ENCODE assay signal across 11 cellular contexts in the genomic region with DNA sequence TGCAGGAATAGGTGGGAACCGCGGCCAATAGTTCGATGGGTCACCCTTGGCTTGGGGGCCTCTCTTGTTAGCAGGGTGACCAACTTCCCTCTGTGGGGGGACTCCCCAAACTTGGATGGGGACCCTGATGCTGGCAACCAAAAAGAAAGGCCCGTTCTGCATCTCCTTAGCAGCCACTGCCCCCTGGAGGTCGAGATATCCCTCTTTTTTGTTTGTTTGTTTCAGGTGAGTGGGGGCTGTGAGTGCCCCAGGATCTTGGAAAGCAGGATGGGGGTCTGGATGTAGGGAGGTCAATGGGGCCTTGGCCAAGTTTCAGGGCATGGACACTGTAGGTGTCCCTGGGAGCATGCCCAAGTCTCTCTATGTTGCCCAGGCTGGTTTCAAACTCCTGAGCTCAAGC. TPM values are rescaled to one million over a fixed set of nuclear protein-coding genes. Genes with fewer than 3 reads are reported as not detected.
A peak's percentile ranks its signal among the peaks of the same experiment; 100 is the strongest.
DNase-seq lines count a peak whose midpoint lies in the region; ATAC-seq, FAIRE-seq and TF ChIP-seq lines count a peak whose summit lies in the region.
"Had no signal": no experiment of that assay in that cellular context is flagged by ENCODE, and none has a peak within 500 bp of the region (broad histone marks: within the 10 kb centered on the region; RNA-seq: fewer than 3 reads in every experiment).

No MANE protein-coding gene starts in this region.

- no peak overlapping the region for H3K4me3 Mint-ChIP-seq in CD4-positive, alpha-beta T cell
- H3K4me3 Mint-ChIP-seq in activated naive CD8-positive, alpha-beta T cell treated with anti-CD3 and anti-CD28 coated beads for 36 hours = no peak overlapping the region

- DNase-seq in CD4-positive, alpha-beta T cell = peak in 2 of 10 experiments; percentile 13 to 16
- DNase-seq in HEK293T (ENCODE audit: extremely low spot score) (peak; percentile 34), kidney (no peak), hypothalamus (lab: John Stamatoyannopoulos, UW) (no peak)
- peak; percentile 20 for DNase-seq in activated naive CD8-positive, alpha-beta T cell treated with anti-CD3 and anti-CD28 coated beads for 36 hours
- DNase-seq: activated CD4-positive, CD25-positive, alpha-beta regulatory T cell treated with anti-CD3 and anti-CD28 coated beads, Interleukin-2, amount 50 U/mL, for 72 hours; effector memory CD4-positive, alpha-beta T cell had no signal

- H3K4me1 ChIP-seq in kidney (ENCODE audit: control insufficient read depth in 1 of 2, insufficient read depth in 1 of 2, low read depth in 1 of 2, low read length in 2 of 2) = no peaks in the 10 kb centered on the region

- CTCF ChIA-PET in CD4-positive, alpha-beta T cell (lab: Charles Lee) = no interaction called here
- CTCF ChIA-PET in HEK293T (lab: Yijun Ruan, JAX) = interaction anchor here (1.7 kb wide), 1 partner anchor 87 kb away, joined by 6 read pairs; a partner anchor contains a TSS

- intact Hi-C loops in CD4-positive, alpha-beta T cell (cut with DNase I, micrococcal nuclease) = loop anchor here in 1 of 2 experiments (5.0 kb wide), 1 partner anchor 208 kb away; no protein-coding TSS in a partner anchor
- intact Hi-C loops in kidney (cut with DNase I) = no loop called here

- TF ChIP-seq CTCF in CD4-positive, alpha-beta T cell (IDR thresholded peaks at IDR 0.05) = peak; percentile 19
- TF ChIP-seq CTCF in kidney (IDR thresholded peaks at IDR 0.05; ENCODE audit: borderline replicate concordance, extremely low read depth, insufficient read depth) = peak; percentile 23

- H3K9ac ChIP-seq in kidney (ENCODE audit: low read length in 2 of 2) = no peak overlapping the region

- no peak overlapping the region for H3K27ac Mint-ChIP-seq in CD4-positive, alpha-beta T cell
- no peak overlapping the region for H3K27ac Mint-ChIP-seq in activated naive CD8-positive, alpha-beta T cell treated with anti-CD3 and anti-CD28 coated beads for 36 hours

- no peaks in the 10 kb centered on the region for H3K27me3 Mint-ChIP-seq in CD4-positive, alpha-beta T cell
- H3K27me3 Mint-ChIP-seq in activated naive CD8-positive, alpha-beta T cell treated with anti-CD3 and anti-CD28 coated beads for 36 hours = no peaks in the 10 kb centered on the region

- H3K36me3 ChIP-seq in kidney (ENCODE audit: control insufficient read depth in 1 of 2, insufficient read depth in 2 of 2, low read length in 2 of 2) = no peaks in the 10 kb centered on the region

- POLR2A ChIA-PET in CD4-positive, alpha-beta T cell (lab: Charles Lee) = no interaction called here
- POLR2A ChIA-PET in HEK293T (lab: Yijun Ruan, JAX) = no interaction called here

- no peak for ATAC-seq in CD4-positive, alpha-beta T cell (ENCODE audit: poor library complexity)
- ATAC-seq in GM18867 (IDR thresholded peaks at IDR 0.05; ENCODE audit: unreplicated experiment) = no peak
- ATAC-seq in GM18861 (IDR thresholded peaks at IDR 0.05; ENCODE audit: unreplicated experiment) = no peak
- ATAC-seq in HG02884 (IDR thresholded peaks at IDR 0.05; ENCODE audit: unreplicated experiment) = no peak

- H3K9me3 Mint-ChIP-seq in CD4-positive, alpha-beta T cell = no peaks in the 10 kb centered on the region
- no peaks in the 10 kb centered on the region for H3K9me3 Mint-ChIP-seq in activated naive CD8-positive, alpha-beta T cell treated with anti-CD3 and anti-CD28 coated beads for 36 hours

- H3K36me3 Mint-ChIP-seq in CD4-positive, alpha-beta T cell (ENCODE audit: low read depth) = peaks cover 4% of the 10 kb centered on the region
- no peaks in the 10 kb centered on the region for H3K36me3 Mint-ChIP-seq in activated naive CD8-positive, alpha-beta T cell treated with anti-CD3 and anti-CD28 coated beads for 36 hours

- no peaks in the 10 kb centered on the region for H3K4me1 Mint-ChIP-seq in CD4-positive, alpha-beta T cell (ENCODE audit: low read depth)
- no peaks in the 10 kb centered on the region for H3K4me1 Mint-ChIP-seq in activated naive CD8-positive, alpha-beta T cell treated with anti-CD3 and anti-CD28 coated beads for 36 hours

- no peaks in the 10 kb centered on the region for H3K9me3 ChIP-seq in CD4-positive, alpha-beta T cell (ENCODE audit: control insufficient read depth, low read length)
- no peaks in the 10 kb centered on the region for H3K9me3 ChIP-seq in kidney (ENCODE audit: control insufficient read depth in 1 of 2, low read length in 2 of 2)
- H3K9me3 ChIP-seq: neutrophil had no signal

- FAIRE-seq in kidney (lab: Jason Lieb, UNC) = no peak

- H3K4me3 ChIP-seq in kidney (ENCODE audit: low read length in 2 of 2) = no peak overlapping the region

- no peak overlapping the region for H3K27ac ChIP-seq in CD4-positive, alpha-beta T cell (ENCODE audit: low read depth, low read length)
- H3K27ac ChIP-seq in kidney (ENCODE audit: low read depth in 2 of 2, low read length in 2 of 2) = no peak overlapping the region
- H3K27ac ChIP-seq: neutrophil had no signal

- no peaks in the 10 kb centered on the region for H3K27me3 ChIP-seq in CD4-positive, alpha-beta T cell (ENCODE audit: control insufficient read depth, insufficient read depth, low read length)
- H3K27me3 ChIP-seq: neutrophil had no signal

TF ChIP-seq in HEK293T, 16 proteins besides CTCF, POLR2A, EP300 and RAD21:
- TF ChIP-seq ZNF384 (IDR thresholded peaks at IDR 0.05) (no peak), LEF1 (IDR thresholded peaks at IDR 0.05; ENCODE audit: borderline replicate concordance) (no peak), SUZ12 (IDR thresholded peaks at IDR 0.05) (no peak), L3MBTL2 (conservative IDR thresholded peaks at IDR 0.05) (no peak), FOXM1 (IDR thresholded peaks at IDR 0.05; ENCODE audit: borderline replicate concordance) (no peak), BHLHE40 (IDR thresholded peaks at IDR 0.05; ENCODE audit: borderline replicate concordance) (no peak), NFRKB (IDR thresholded peaks at IDR 0.05) (no peak), ARNT (IDR thresholded peaks at IDR 0.05) (no peak), SP1 (IDR thresholded peaks at IDR 0.05) (no peak), FOXK2 (IDR thresholded peaks at IDR 0.05) (no peak), TARDBP (IDR thresholded peaks at IDR 0.05) (no peak), HDGF (IDR thresholded peaks at IDR 0.05; ENCODE audit: borderline replicate concordance) (no peak), CTBP1 (IDR thresholded peaks at IDR 0.05; ENCODE audit: borderline replicate concordance) (no peak), ELF4 (IDR thresholded peaks at IDR 0.05) (no peak), FOXA1 (IDR thresholded peaks at IDR 0.05) (no peak)
- TF ChIP-seq, protein P1, sequence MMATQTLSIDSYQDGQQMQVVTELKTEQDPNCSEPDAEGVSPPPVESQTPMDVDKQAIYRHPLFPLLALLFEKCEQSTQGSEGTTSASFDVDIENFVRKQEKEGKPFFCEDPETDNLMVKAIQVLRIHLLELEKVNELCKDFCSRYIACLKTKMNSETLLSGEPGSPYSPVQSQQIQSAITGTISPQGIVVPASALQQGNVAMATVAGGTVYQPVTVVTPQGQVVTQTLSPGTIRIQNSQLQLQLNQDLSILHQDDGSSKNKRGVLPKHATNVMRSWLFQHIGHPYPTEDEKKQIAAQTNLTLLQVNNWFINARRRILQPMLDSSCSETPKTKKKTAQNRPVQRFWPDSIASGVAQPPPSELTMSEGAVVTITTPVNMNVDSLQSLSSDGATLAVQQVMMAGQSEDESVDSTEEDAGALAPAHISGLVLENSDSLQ (IDR thresholded peaks at IDR 0.05) = no peak

RNA-seq across cellular contexts. Expression of a gene that starts 7.7 kb away (rescaled TPM):
- 10 to 100 TPM; 11.8 to 12.2 TPM for total RNA-seq in CD4-positive, alpha-beta T cell
- total RNA-seq in activated naive CD8-positive, alpha-beta T cell treated with anti-CD3 and anti-CD28 coated beads for 36 hours = 1 to 10 TPM; 5.1 TPM
- total RNA-seq in kidney = 26.8 TPM
- 10.9 TPM for polyA plus RNA-seq in kidney (ENCODE audit: insufficient read depth, low read depth, low replicate concordance)

RNA-seq across cellular contexts. Expression of a gene that starts 39.0 kb away (rescaled TPM):
- 10 to 100 TPM; 13.7 to 19.0 TPM for total RNA-seq in CD4-positive, alpha-beta T cell
- 10 to 100 TPM; 15.8 to 16.1 TPM for total RNA-seq in activated naive CD8-positive, alpha-beta T cell treated with anti-CD3 and anti-CD28 coated beads for 36 hours
- 16.1 TPM for total RNA-seq in kidney
- polyA plus RNA-seq in kidney (ENCODE audit: insufficient read depth, low read depth, low replicate concordance) = 5.6 TPM

Comparison
In these comparisons a context has a peak if more than half of its experiments do, and no peak if none do; other contexts are left out.
1. DNase-seq: peak in HEK293T (single experiment) and activated naive CD8-positive, alpha-beta T cell treated with anti-CD3 and anti-CD28 coated beads for 36 hours (single experiment); none in kidney (single experiment) and hypothalamus (0 of 51).